ENCODE assay signal across 8 cellular contexts in the genomic region with DNA sequence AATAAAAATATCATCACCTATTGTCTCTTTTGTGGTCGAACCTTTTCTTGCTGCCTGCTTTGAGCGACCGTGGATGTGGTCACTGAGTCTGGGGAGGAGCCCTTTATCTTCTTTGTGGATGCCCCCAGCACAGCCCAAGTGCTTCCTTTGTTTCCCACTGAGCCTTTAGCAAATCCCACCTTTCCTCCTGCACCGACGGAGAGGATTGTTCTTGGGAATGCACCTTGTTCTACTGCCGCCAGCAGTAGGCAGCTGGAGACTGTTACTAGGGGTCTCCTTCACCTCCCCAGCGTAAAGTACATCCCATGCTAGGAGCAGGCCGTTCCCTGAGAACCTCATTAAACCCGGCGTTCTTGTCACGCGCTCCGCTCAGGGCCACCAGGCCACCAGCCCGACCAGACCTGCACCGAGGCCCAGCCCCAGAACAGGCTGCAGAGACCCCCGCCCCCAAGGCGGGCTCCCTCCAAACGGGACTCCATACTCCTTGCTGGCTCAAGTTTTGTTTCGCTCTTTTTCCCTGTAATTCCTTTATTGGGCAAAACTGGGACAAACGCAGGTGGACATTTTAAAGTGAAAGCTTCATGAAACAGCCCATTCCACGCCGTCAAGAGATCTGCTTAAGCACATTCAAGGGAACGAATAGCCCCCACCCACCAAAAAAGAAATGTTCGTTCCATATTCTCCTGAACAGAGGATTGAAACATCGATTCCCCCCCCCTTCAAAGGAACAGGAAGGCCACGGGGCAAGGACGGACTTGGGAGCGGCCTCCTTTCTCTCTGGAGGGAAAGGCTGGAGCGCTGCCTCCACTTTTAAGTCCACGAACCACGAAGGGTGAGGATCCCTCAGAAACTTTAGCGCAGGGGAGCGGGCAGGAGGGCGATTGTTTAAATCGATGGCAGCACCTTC. TPM values are rescaled to one million over a fixed set of nuclear protein-coding genes. Genes with fewer than 3 reads are reported as not detected.
A peak's percentile ranks its signal among the peaks of the same experiment; 100 is the strongest.
DNase-seq lines count a peak whose midpoint lies in the region; ATAC-seq and TF ChIP-seq lines count a peak whose summit lies in the region.

No MANE protein-coding gene starts in this region.

- POLR2A ChIA-PET in HEK293 (lab: Yijun Ruan, JAX): interaction anchor here (0.5 to 5.3 kb wide), 35 partner anchors 13 to 568 kb away, joined by 3 to 106 read pairs (median 7); partner anchors contain the start of genes ELMOD3, GGCX, POLR1A and PTCD3

- DNase-seq in CD4-positive, CD25-positive, alpha-beta regulatory T cell: peak in 2 of 3 donors; percentile 21 to 69
- DNase-seq in OCI-M1 (lab: John Stamatoyannopoulos, UW) (peak; percentile 68), head of caudate nucleus (peak; percentile 34 to 84 (median 66)), nucleus accumbens (lab: John Stamatoyannopoulos, UW) (peak in 49 of 56 donors; percentile 22 to 76 (median 52))

- H3K36me3 Mint-ChIP-seq in CD4-positive, CD25-positive, alpha-beta regulatory T cell: peaks cover 16% of the 10 kb centered on the region
- peaks cover 29% of the 10 kb centered on the region for H3K36me3 Mint-ChIP-seq in activated naive CD8-positive, alpha-beta T cell

- peak overlapping the region; percentile 93 to 96 (median 95) for H3K27ac Mint-ChIP-seq in CD4-positive, CD25-positive, alpha-beta regulatory T cell
- peak overlapping the region; percentile 98 for H3K27ac Mint-ChIP-seq in activated naive CD8-positive, alpha-beta T cell

- intact Hi-C loops in head of caudate nucleus (cut with DNase I): loop anchor here (5.0 kb wide), 1 partner anchor 111 kb away; no protein-coding TSS in a partner anchor

- no peaks in the 10 kb centered on the region for H3K9me3 ChIP-seq in CD4-positive, CD25-positive, alpha-beta regulatory T cell (ENCODE audit: control insufficient read depth in 2 of 2, low read length in 2 of 2)
- no peaks in the 10 kb centered on the region for H3K9me3 ChIP-seq in HEK293 (ENCODE audit: control insufficient read depth, insufficient read depth, low read depth, low read length)

- peaks cover 30% of the 10 kb centered on the region for H3K4me1 ChIP-seq in CD4-positive, CD25-positive, alpha-beta regulatory T cell (ENCODE audit: control insufficient read depth, insufficient read depth, low read length, poor library complexity, severe bottlenecking)
- H3K4me1 ChIP-seq in HEK293 (ENCODE audit: control insufficient read depth, insufficient read depth, low read length): 0 out of 2 replicates have a peak, but pooled peaks cover 2% of the 10 kb centered on the region

- H3K27me3 ChIP-seq in CD4-positive, CD25-positive, alpha-beta regulatory T cell (ENCODE audit: control insufficient read depth, insufficient read depth, low read length): no peaks in the 10 kb centered on the region

- peak overlapping the region; percentile 86 for H3K27ac ChIP-seq in CD4-positive, CD25-positive, alpha-beta regulatory T cell (ENCODE audit: insufficient read depth, low read length, poor library complexity, severe bottlenecking)
- H3K27ac ChIP-seq in HEK293 (ENCODE audit: extremely low read depth, low read depth, low read length): peak overlapping the region; percentile 99

- peaks cover 20% of the 10 kb centered on the region for H3K36me3 ChIP-seq in CD4-positive, CD25-positive, alpha-beta regulatory T cell (ENCODE audit: control insufficient read depth, insufficient read depth, low read length)
- peaks cover 16 to 34% of the 10 kb centered on the region in 2 experiments for H3K36me3 ChIP-seq in HEK293 (ENCODE audit: control insufficient read depth in 2 of 2, insufficient read depth in 1 of 2, low read length in 2 of 2)

- H3K4me3 ChIP-seq in CD4-positive, CD25-positive, alpha-beta regulatory T cell (ENCODE audit: low read depth, low read length): peak overlapping the region; percentile 89
- peak overlapping the region; percentile 59 for H3K4me3 ChIP-seq in HEK293 (ENCODE audit: low read depth, low read length)

- peak in 1 of 2 donors; percentile 1 for ATAC-seq in CD4-positive, CD25-positive, alpha-beta regulatory T cell (ENCODE audit: low read depth in 2 of 2)
- ATAC-seq in GM21619 (IDR thresholded peaks at IDR 0.05; ENCODE audit: unreplicated experiment) (no peak), GM18858 (IDR thresholded peaks at IDR 0.05; ENCODE audit: unreplicated experiment) (no peak)

- H3K4me1 Mint-ChIP-seq in CD4-positive, CD25-positive, alpha-beta regulatory T cell: peaks cover 19 to 46% (median 37%) of the 10 kb centered on the region in 4 donors
- peaks cover 35% of the 10 kb centered on the region for H3K4me1 Mint-ChIP-seq in activated naive CD8-positive, alpha-beta T cell (ENCODE audit: low read depth)

- H3K4me3 Mint-ChIP-seq in CD4-positive, CD25-positive, alpha-beta regulatory T cell: peak overlapping the region; percentile 94 to 98 (median 96)
- peak overlapping the region; percentile 98 for H3K4me3 Mint-ChIP-seq in activated naive CD8-positive, alpha-beta T cell

- TF ChIP-seq CTCF in HEK293 (tag by site-specific recombination; IDR thresholded peaks at IDR 0.05): peak; percentile 69

- no peaks in the 10 kb centered on the region for H3K9me3 Mint-ChIP-seq in CD4-positive, CD25-positive, alpha-beta regulatory T cell
- H3K9me3 Mint-ChIP-seq in activated naive CD8-positive, alpha-beta T cell (ENCODE audit: low read depth): no peaks in the 10 kb centered on the region

- H3K27me3 Mint-ChIP-seq in CD4-positive, CD25-positive, alpha-beta regulatory T cell: no peaks in the 10 kb centered on the region
- no peaks in the 10 kb centered on the region for H3K27me3 Mint-ChIP-seq in activated naive CD8-positive, alpha-beta T cell

- CTCF ChIA-PET in HEK293 (lab: Yijun Ruan, JAX): interaction anchor here (0.5 to 9.1 kb wide), 11 partner anchors 11 to 183 kb away, joined by 3 to 73 read pairs (median 3); partner anchors contain the start of gene SH2D6

TF ChIP-seq in HEK293, 187 proteins besides CTCF, POLR2A, EP300 and RAD21 (continues in another document):
- TF ChIP-seq ZXDB (tag by site-specific recombination; IDR thresholded peaks at IDR 0.05) (peak; percentile 26; the same call in 1 of the 2 replicates), ZBTB48 (tag by site-specific recombination; IDR thresholded peaks at IDR 0.05) (peak; percentile 64), ZNF670 (tag by site-specific recombination; IDR thresholded peaks at IDR 0.05; ENCODE audit: low read depth) (no peak), ZNF341 (tag by site-specific recombination; IDR thresholded peaks at IDR 0.05; ENCODE audit: low read depth) (peak; percentile 61), GLIS2 (tag by site-specific recombination; IDR thresholded peaks at IDR 0.05) (peak; percentile 90), AEBP2 (tag by site-specific recombination; IDR thresholded peaks at IDR 0.05; ENCODE audit: borderline replicate concordance) (no peak), ZSCAN23 (tag by site-specific recombination; IDR thresholded peaks at IDR 0.05) (no peak), ZNF426 (tag by site-specific recombination; IDR thresholded peaks at IDR 0.05) (no peak), ZNF335 (tag by site-specific recombination; conservative IDR thresholded peaks at IDR 0.05) (peak; percentile 65), ZIC2 (tag by site-specific recombination; IDR thresholded peaks at IDR 0.05) (no peak)
- TF ChIP-seq, protein P1, sequence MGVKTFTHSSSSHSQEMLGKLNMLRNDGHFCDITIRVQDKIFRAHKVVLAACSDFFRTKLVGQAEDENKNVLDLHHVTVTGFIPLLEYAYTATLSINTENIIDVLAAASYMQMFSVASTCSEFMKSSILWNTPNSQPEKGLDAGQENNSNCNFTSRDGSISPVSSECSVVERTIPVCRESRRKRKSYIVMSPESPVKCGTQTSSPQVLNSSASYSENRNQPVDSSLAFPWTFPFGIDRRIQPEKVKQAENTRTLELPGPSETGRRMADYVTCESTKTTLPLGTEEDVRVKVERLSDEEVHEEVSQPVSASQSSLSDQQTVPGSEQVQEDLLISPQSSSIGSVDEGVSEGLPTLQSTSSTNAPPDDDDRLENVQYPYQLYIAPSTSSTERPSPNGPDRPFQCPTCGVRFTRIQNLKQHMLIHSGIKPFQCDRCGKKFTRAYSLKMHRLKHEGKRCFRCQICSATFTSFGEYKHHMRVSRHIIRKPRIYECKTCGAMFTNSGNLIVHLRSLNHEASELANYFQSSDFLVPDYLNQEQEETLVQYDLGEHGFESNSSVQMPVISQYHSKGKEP (tag by site-specific recombination; IDR thresholded peaks at IDR 0.05): 0 out of 2 replicates have a peak, but pooled peaks have one; percentile 9

RNA-seq across cellular contexts. Expression of gene MAT2A, which starts 1.1 kb away (rescaled TPM):
- total RNA-seq in CD4-positive, CD25-positive, alpha-beta regulatory T cell: 137 TPM
- polyA plus RNA-seq in CD4-positive, CD25-positive, alpha-beta regulatory T cell: 100 to 1,000 TPM in 3 of 4 donors, 10 to 100 TPM in 1; 82.2 to 141 (median 108) TPM

RNA-seq across cellular contexts. Expression of gene GGCX, which starts 23.4 kb away (rescaled TPM):
- 20.0 TPM for total RNA-seq in CD4-positive, CD25-positive, alpha-beta regulatory T cell
- 10 to 100 TPM; 16.7 to 28.1 (median 17.7) TPM for polyA plus RNA-seq in CD4-positive, CD25-positive, alpha-beta regulatory T cell

RNA-seq across cellular contexts. Expression of gene VAMP8, which starts 39.5 kb away (rescaled TPM):
- total RNA-seq in CD4-positive, CD25-positive, alpha-beta regulatory T cell: 105 TPM
- 100 to 1,000 TPM; 393 to 484 (median 437) TPM for polyA plus RNA-seq in CD4-positive, CD25-positive, alpha-beta regulatory T cell

RNA-seq across cellular contexts. Expression of gene VAMP5, which starts 46.4 kb away (rescaled TPM):
- total RNA-seq in CD4-positive, CD25-positive, alpha-beta regulatory T cell: 54.8 TPM
- polyA plus RNA-seq in CD4-positive, CD25-positive, alpha-beta regulatory T cell: 100 to 1,000 TPM; 155 to 215 (median 185) TPM

RNA-seq across cellular contexts. Expression of gene RNF181, which starts 57.7 kb away (rescaled TPM):
- total RNA-seq in CD4-positive, CD25-positive, alpha-beta regulatory T cell: 47.0 TPM
- 100 to 1,000 TPM; 233 to 297 (median 251) TPM for polyA plus RNA-seq in CD4-positive, CD25-positive, alpha-beta regulatory T cell
